Comparison of ENCODE assay signal across 10 cellular contexts in the genomic region with DNA sequence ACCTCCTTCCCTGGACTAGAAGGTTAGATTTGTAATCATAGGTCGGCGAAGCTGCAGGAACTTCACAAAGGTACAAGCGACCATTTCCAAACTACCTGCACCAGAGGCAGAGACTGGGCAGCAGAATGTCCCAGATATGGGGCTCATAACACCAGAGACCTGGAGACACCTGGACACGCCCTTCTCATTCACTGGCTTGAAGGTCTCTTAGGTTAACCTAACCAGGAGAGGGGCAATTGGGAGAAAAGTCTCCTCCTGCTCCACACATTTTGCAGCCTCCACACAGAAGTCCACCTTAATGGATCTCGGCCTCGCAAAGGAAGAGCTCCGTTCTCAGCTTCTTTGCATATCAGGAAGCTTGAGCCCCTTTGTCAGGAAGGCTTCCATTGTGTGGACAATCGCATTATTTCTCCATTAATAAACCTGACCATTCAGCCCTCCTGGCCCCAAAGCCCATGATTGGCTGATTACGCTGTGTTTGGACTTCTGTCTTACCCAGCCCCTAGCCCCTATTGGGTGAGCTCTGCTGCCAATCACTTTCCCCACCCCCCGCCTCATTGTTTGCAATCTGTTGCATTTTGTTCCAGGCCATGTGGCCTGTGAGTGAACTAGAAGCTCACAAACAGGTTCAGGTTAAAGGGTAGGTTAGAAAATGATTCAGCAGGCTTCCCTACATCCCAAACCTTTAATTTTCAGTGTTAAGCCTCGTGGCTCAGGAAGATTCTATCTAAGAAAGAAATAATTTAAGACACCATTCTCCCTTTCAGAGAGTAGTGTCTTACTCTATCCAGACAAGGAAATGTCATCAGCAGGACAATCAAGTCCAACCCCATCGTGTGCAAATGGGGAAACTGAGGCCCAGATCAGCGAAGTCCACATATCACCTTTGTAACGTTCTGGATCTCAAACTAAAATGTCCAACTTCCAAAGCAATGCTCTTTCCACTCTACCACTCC. TPM values are rescaled to one million over a fixed set of nuclear protein-coding genes. Genes with fewer than 3 reads are reported as not detected.
A peak's percentile ranks its signal among the peaks of the same experiment; 100 is the strongest.
DNase-seq lines count a peak whose midpoint lies in the region; ATAC-seq, FAIRE-seq and TF ChIP-seq lines count a peak whose summit lies in the region.
"Had no signal": no experiment of that assay in that cellular context is flagged by ENCODE, and none has a peak within 500 bp of the region (broad histone marks: within the 10 kb centered on the region; RNA-seq: fewer than 3 reads in every experiment).

No MANE protein-coding gene starts in this region.

- H3K4me1 Mint-ChIP-seq in stimulated activated memory B cell treated with anti-CD40 and anti-IgM and Interleukin-4, amounts not matched to agents 10 μg/mL and 1 μg/mL and 100 μg/mL, for 72 hours = peaks cover 6% of the 10 kb centered on the region

- H3K9me3 Mint-ChIP-seq in stimulated activated memory B cell treated with anti-CD40 and anti-IgM and Interleukin-4, amounts not matched to agents 10 μg/mL and 1 μg/mL and 100 μg/mL, for 72 hours = no peaks in the 10 kb centered on the region
- H3K9me3 Mint-ChIP-seq: naive B cell had no signal

- no peaks in the 10 kb centered on the region for H3K36me3 Mint-ChIP-seq in stimulated activated memory B cell treated with anti-CD40 and anti-IgM and Interleukin-4, amounts not matched to agents 10 μg/mL and 1 μg/mL and 100 μg/mL, for 72 hours
- H3K36me3 Mint-ChIP-seq: naive B cell had no signal

- H3K9me3 ChIP-seq in SJCRH30 (replicated peaks) = no peaks in the 10 kb centered on the region

- no peak for FAIRE-seq in HTR-8/SVneo (lab: Jason Lieb, UNC)
- FAIRE-seq in RCC 7860 (lab: Jason Lieb, UNC) = no peak

- no peak for ATAC-seq in GM21423 (IDR thresholded peaks at IDR 0.05; ENCODE audit: unreplicated experiment)
- no peak for ATAC-seq in stimulated activated memory B cell treated with anti-CD40 and anti-IgM and Interleukin-4, amounts not matched to agents 10 μg/mL and 1 μg/mL and 100 μg/mL, for 72 hours

- H3K4me1 ChIP-seq in SJCRH30 = peaks cover 53% of the 10 kb centered on the region

- 0 out of 2 replicates have a peak, but pooled peaks cover 9% of the 10 kb centered on the region for H3K27me3 ChIP-seq in SJCRH30

- no peak overlapping the region for H3K4me3 ChIP-seq in SJCRH30

- H3K27me3 Mint-ChIP-seq in stimulated activated memory B cell treated with anti-CD40 and anti-IgM and Interleukin-4, amounts not matched to agents 10 μg/mL and 1 μg/mL and 100 μg/mL, for 72 hours = peaks cover 16% of the 10 kb centered on the region

- H3K4me3 Mint-ChIP-seq in stimulated activated memory B cell treated with anti-CD40 and anti-IgM and Interleukin-4, amounts not matched to agents 10 μg/mL and 1 μg/mL and 100 μg/mL, for 72 hours = no peak overlapping the region

- H3K27ac Mint-ChIP-seq in stimulated activated memory B cell treated with anti-CD40 and anti-IgM and Interleukin-4, amounts not matched to agents 10 μg/mL and 1 μg/mL and 100 μg/mL, for 72 hours = no peak overlapping the region

- no peak for TF ChIP-seq CTCF in 22Rv1 (IDR thresholded peaks at IDR 0.05)

- DNase-seq in HTR-8/SVneo (ENCODE audit: insufficient read length, low spot score) (peak; percentile 66), SJCRH30 (peak; percentile 70 to 81), hypothalamus (lab: John Stamatoyannopoulos, UW) (peak in 39 of 51 donors; percentile 14 to 80 (median 45)), RCC 7860 (ENCODE audit: low spot score) (no peak), GOT3 (lab: John Stamatoyannopoulos, UW) (no peak)
- DNase-seq: naive B cell had no signal

- H3K36me3 ChIP-seq in SJCRH30 = no peaks in the 10 kb centered on the region

- H3K27ac ChIP-seq in 22Rv1 (0 out of 2 replicates have a peak overlapping the region, but pooled peaks have one; percentile 13), SJCRH30 (no peak overlapping the region)
- H3K27ac ChIP-seq: C4-2B had no signal

RNA-seq across cellular contexts. Expression of gene MYCL, which starts 2.8 kb away (rescaled TPM):
- 14.4 and 16.4 TPM in 2 replicates for total RNA-seq in SJCRH30 (2014; rRNA removed; shearing (Covaris generic))

RNA-seq across cellular contexts. Expression of gene TRIT1, which starts 15.6 kb away (rescaled TPM):
- 31.3 and 35.7 TPM in 2 replicates for total RNA-seq in SJCRH30 (2014; rRNA removed; shearing (Covaris generic))

RNA-seq across cellular contexts. Expression of gene MFSD2A, which starts 56.0 kb away (rescaled TPM):
- total RNA-seq in SJCRH30 (2014; rRNA removed; shearing (Covaris generic)) = 52.9 and 56.6 TPM in 2 replicates

Comparison
In these comparisons a context has a peak if more than half of its experiments do, and no peak if none do; other contexts are left out.
1. DNase-seq: peak in HTR-8/SVneo (single experiment), SJCRH30 (2 of 2) and hypothalamus (39 of 51); none in RCC 7860 (single experiment) and GOT3 (single experiment).